ENCODE assay signal across 21 cellular contexts in the genomic region with DNA sequence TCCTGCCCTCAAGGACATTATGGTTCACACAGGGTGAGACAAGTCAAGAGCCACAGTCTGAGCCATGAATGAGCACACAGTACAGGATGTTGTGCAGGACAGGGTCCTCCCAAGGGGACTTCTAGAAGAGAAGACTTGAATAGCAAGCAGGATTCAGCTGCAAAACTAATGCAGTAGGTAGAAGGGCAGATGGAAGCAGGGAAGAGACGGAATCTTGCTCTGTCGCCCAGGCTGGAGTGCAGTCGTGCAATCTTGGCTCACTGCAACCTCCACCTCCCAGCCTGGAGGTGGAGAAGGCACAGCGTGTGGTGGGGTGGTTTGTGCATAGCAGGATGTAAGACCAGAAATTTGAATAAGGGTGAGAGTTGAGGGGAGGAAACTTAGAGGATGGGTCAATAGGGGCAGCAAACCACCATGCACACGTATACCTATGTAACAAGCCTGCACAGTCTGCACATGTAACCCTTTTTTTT. TPM values are rescaled to one million over a fixed set of nuclear protein-coding genes. Genes with fewer than 3 reads are reported as not detected.
DNase-seq lines count a peak whose midpoint lies in the region; ATAC-seq, FAIRE-seq and TF ChIP-seq lines count a peak whose summit lies in the region.
"Had no signal": no experiment of that assay in that cellular context is flagged by ENCODE, and none has a peak within 500 bp of the region (broad histone marks: within the 10 kb centered on the region; RNA-seq: fewer than 3 reads in every experiment).

No MANE protein-coding gene starts in this region.

- no peaks in the 10 kb centered on the region for H3K36me3 Mint-ChIP-seq in activated B cell treated with CpG ODN at 0.5 μM for 24 hours (ENCODE audit: low read depth)
- H3K36me3 Mint-ChIP-seq in activated T-helper 1 cell treated with anti-CD3 and anti-CD28 coated beads, Interleukin-12 subunit alpha, Interleukin-12 subunit beta, Interleukin-2, Interleukin-4 antibody, amounts not matched to agents 30 ng/mL and 10 ng/mL and 1 ng/mL, durations not matched to agents 14 hours and 24 hours and 36 hours (ENCODE audit: low read depth): no peaks in the 10 kb centered on the region

- TF ChIP-seq POLR2A in GM12892 (IDR thresholded peaks at IDR 0.05; ENCODE audit: low read depth, low read length): peak; percentile 65; the same call in 1 of the 2 replicates

- H3K9me3 Mint-ChIP-seq in activated B cell treated with CpG ODN at 0.5 μM for 24 hours: no peaks in the 10 kb centered on the region
- no peaks in the 10 kb centered on the region for H3K9me3 Mint-ChIP-seq in activated T-helper 1 cell treated with anti-CD3 and anti-CD28 coated beads, Interleukin-12 subunit alpha, Interleukin-12 subunit beta, Interleukin-2, Interleukin-4 antibody, amounts not matched to agents 30 ng/mL and 10 ng/mL and 1 ng/mL, durations not matched to agents 14 hours and 24 hours and 36 hours
- H3K9me3 Mint-ChIP-seq: activated T-cell treated with anti-CD3 and anti-CD28 coated beads, Interleukin-2, amount 50 U/mL, for 72 hours; H9 had no signal

- FAIRE-seq in GM12892 (lab: Jason Lieb, UNC): no peak
- FAIRE-seq: colon had no signal

- peak overlapping the region; percentile 6 for H3K4me3 Mint-ChIP-seq in activated B cell treated with CpG ODN at 0.5 μM for 24 hours
- H3K4me3 Mint-ChIP-seq in activated T-helper 1 cell treated with anti-CD3 and anti-CD28 coated beads, Interleukin-12 subunit alpha, Interleukin-12 subunit beta, Interleukin-2, Interleukin-4 antibody, amounts not matched to agents 30 ng/mL and 10 ng/mL and 1 ng/mL, durations not matched to agents 14 hours and 24 hours and 36 hours: no peak overlapping the region
- H3K4me3 Mint-ChIP-seq: activated CD4-positive, alpha-beta T cell treated with anti-CD3 and anti-CD28 coated beads for 36 hours; activated T-cell treated with anti-CD3 and anti-CD28 coated beads, Interleukin-2, amount 50 U/mL, for 72 hours; H9 had no signal

- CTCF ChIA-PET in activated B cell treated with CpG ODN at 0.5 μM for 24 hours (lab: Charles Lee): interaction anchor here (1.6 kb wide), 1 partner anchor 26 kb away, joined by 4 read pairs; no protein-coding TSS in a partner anchor

- H3K27ac Mint-ChIP-seq in activated B cell treated with CpG ODN at 0.5 μM for 24 hours: peak overlapping the region; percentile 59
- H3K27ac Mint-ChIP-seq in activated T-helper 1 cell treated with anti-CD3 and anti-CD28 coated beads, Interleukin-12 subunit alpha, Interleukin-12 subunit beta, Interleukin-2, Interleukin-4 antibody, amounts not matched to agents 30 ng/mL and 10 ng/mL and 1 ng/mL, durations not matched to agents 14 hours and 24 hours and 36 hours: no peak overlapping the region
- H3K27ac Mint-ChIP-seq: activated CD4-positive, alpha-beta T cell treated with anti-CD3 and anti-CD28 coated beads for 36 hours; activated T-cell treated with anti-CD3 and anti-CD28 coated beads, Interleukin-2, amount 50 U/mL, for 72 hours had no signal

- in situ Hi-C loops in GM13977 (cut with MboI; ENCODE audit: low pct_unique_long_range_greater_than_20kb, low sequenced_read_pairs, unreplicated experiment): no loop called here

- POLR2A ChIA-PET in activated B cell treated with CpG ODN at 0.5 μM for 24 hours (lab: Charles Lee): interaction anchor here (0.6 kb wide), 1 partner anchor 1738 kb away, joined by 8 read pairs; no protein-coding TSS in a partner anchor

- ATAC-seq in GM19351 (IDR thresholded peaks at IDR 0.05; ENCODE audit: unreplicated experiment): peak; percentile 42
- peak; percentile 32 for ATAC-seq in HG02798 (IDR thresholded peaks at IDR 0.05; ENCODE audit: poor library complexity, unreplicated experiment)
- no peak for ATAC-seq in activated B cell treated with CpG ODN at 0.5 μM for 24 hours (ENCODE audit: low read depth)
- ATAC-seq: activated T-cell treated with anti-CD3 and anti-CD28 coated beads, Interleukin-2, amount 50 U/mL, for 72 hours; heart right ventricle; upper lobe of right lung had no signal

- H3K4me1 Mint-ChIP-seq in activated B cell treated with CpG ODN at 0.5 μM for 24 hours: peaks cover 44% of the 10 kb centered on the region
- no peaks in the 10 kb centered on the region for H3K4me1 Mint-ChIP-seq in activated T-helper 1 cell treated with anti-CD3 and anti-CD28 coated beads, Interleukin-12 subunit alpha, Interleukin-12 subunit beta, Interleukin-2, Interleukin-4 antibody, amounts not matched to agents 30 ng/mL and 10 ng/mL and 1 ng/mL, durations not matched to agents 14 hours and 24 hours and 36 hours (ENCODE audit: low read depth)
- H3K4me1 Mint-ChIP-seq: activated CD4-positive, alpha-beta T cell treated with anti-CD3 and anti-CD28 coated beads for 36 hours had no signal

- DNase-seq in GM12892 (ENCODE audit: insufficient read length): no peak
- no peak for DNase-seq in activated B cell treated with CpG ODN at 0.5 μM for 24 hours
- no peak for DNase-seq in activated T-helper 1 cell treated with anti-CD3 and anti-CD28 coated beads, Interleukin-12 subunit alpha, Interleukin-12 subunit beta, Interleukin-2, Interleukin-4 antibody, amounts not matched to agents 30 ng/mL and 10 ng/mL and 1 ng/mL, durations not matched to agents 14 hours and 24 hours and 36 hours (ENCODE audit: low spot score)
- DNase-seq in GM13977 (ENCODE audit: low spot score): no peak
- DNase-seq in activated CD4-positive, alpha-beta T cell treated with anti-CD3 and anti-CD28 coated beads for 48 hours: no peak
- DNase-seq in activated CD4-positive, alpha-beta T cell treated with anti-CD3 and anti-CD28 coated beads, Interleukin-2, amount 50 U/mL, for 1 hour: no peak
- DNase-seq: activated CD4-positive, alpha-beta T cell treated with anti-CD3 and anti-CD28 coated beads for 36 hours; activated T-cell treated with anti-CD3 and anti-CD28 coated beads, Interleukin-2, amount 50 U/mL, for 72 hours; amygdala; DND-41; H9; heart right ventricle; KG1; NCI-H1436; NCI-H524; stimulated activated CD4-positive, alpha-beta T cell treated with anti-CD3 and anti-CD28 coated beads, Interleukin-1b, Interleukin-23, amount 100 ng/mL, for 48 hours; T-helper 1 cell; upper lobe of right lung had no signal

- TF ChIP-seq CTCF in activated B cell treated with CpG ODN at 0.5 μM for 24 hours (IDR thresholded peaks at IDR 0.05) (no peak), GM13977 (IDR thresholded peaks at IDR 0.05; ENCODE audit: extremely low read depth, insufficient read depth, missing control alignments) (no peak)

- H3K27me3 Mint-ChIP-seq in activated B cell treated with CpG ODN at 0.5 μM for 24 hours: no peaks in the 10 kb centered on the region
- peaks cover 7% of the 10 kb centered on the region for H3K27me3 Mint-ChIP-seq in activated T-helper 1 cell treated with anti-CD3 and anti-CD28 coated beads, Interleukin-12 subunit alpha, Interleukin-12 subunit beta, Interleukin-2, Interleukin-4 antibody, amounts not matched to agents 30 ng/mL and 10 ng/mL and 1 ng/mL, durations not matched to agents 14 hours and 24 hours and 36 hours (ENCODE audit: insufficient read depth)

- intact Hi-C loops in activated B cell treated with CpG ODN at 0.5 μM for 24 hours (cut with micrococcal nuclease): loop anchor here (5.0 kb wide), 1 partner anchor 33 kb away; no protein-coding TSS in a partner anchor
- intact Hi-C loops in activated T-helper 1 cell treated with anti-CD3 and anti-CD28 coated beads, Interleukin-12 subunit alpha, Interleukin-12 subunit beta, Interleukin-2, Interleukin-4 antibody, amounts not matched to agents 30 ng/mL and 10 ng/mL and 1 ng/mL, durations not matched to agents 14 hours and 24 hours and 36 hours (cut with micrococcal nuclease): no loop called here

RNA-seq across cellular contexts. Expression of gene BCL2L10, which starts 8.0 kb away (rescaled TPM):
- polyA plus RNA-seq in GM12892 (2012; ENCODE audit: missing spikeins): 3.7 TPM
- total RNA-seq in activated B cell treated with CpG ODN at 0.5 μM for 24 hours: 0.39 and 0.42 TPM in 2 replicates
- not detected in 2 replicates for total RNA-seq in activated T-helper 1 cell treated with anti-CD3 and anti-CD28 coated beads, Interleukin-12 subunit alpha, Interleukin-12 subunit beta, Interleukin-2, Interleukin-4 antibody, amounts not matched to agents 30 ng/mL and 10 ng/mL and 1 ng/mL, durations not matched to agents 14 hours and 24 hours and 36 hours
- total RNA-seq: activated CD4-positive, alpha-beta T cell treated with anti-CD3 and anti-CD28 coated beads for 36 hours; H9; heart right ventricle; upper lobe of right lung had no signal
